Comparison of ENCODE assay signal across 22 cellular contexts in the genomic region with DNA sequence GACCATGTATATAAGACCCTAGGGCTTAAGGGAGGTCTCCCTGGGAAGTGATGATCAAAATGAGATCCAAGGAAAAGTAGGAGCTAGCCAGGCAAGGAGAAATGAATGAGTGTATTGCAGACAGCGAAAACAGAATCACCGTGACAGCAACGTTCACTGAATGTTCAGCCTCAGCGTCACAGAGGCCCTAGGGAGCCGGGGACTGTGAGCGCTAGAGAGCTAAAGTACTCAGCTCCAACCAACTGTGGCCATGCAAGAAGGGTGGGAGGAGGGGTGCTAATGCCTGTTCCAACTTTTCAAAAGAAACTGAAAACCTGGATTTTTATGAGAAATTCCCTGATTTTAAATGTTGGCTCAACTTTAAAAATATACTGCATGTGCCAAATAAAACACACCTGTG.
DNase-seq lines count a peak whose midpoint lies in the region; TF ChIP-seq lines count a peak whose summit lies in the region.
"Had no signal": no experiment of that assay in that cellular context is flagged by ENCODE, and none has a peak within 500 bp of the region (broad histone marks: within the 10 kb centered on the region; RNA-seq: fewer than 3 reads in every experiment).

No MANE protein-coding gene starts in this region.

- H3K27me3 Mint-ChIP-seq in activated CD4-positive, alpha-beta T cell treated with anti-CD3 and anti-CD28 coated beads, Interleukin-2, amount 10 ng/mL, durations not matched to agents 24 days and 14 days: no peaks in the 10 kb centered on the region
- H3K27me3 Mint-ChIP-seq in activated CD4-positive, alpha-beta T cell treated with anti-CD3 and anti-CD28 coated beads, Interleukin-2, amount 10 ng/mL, durations not matched to agents 7 days and 5 days: no peaks in the 10 kb centered on the region
- H3K27me3 Mint-ChIP-seq in endodermal cell (ENCODE audit: insufficient read depth): peaks cover 15% of the 10 kb centered on the region
- H3K27me3 Mint-ChIP-seq: CD4-positive, alpha-beta memory T cell had no signal

- no peak overlapping the region for H3K4me2 ChIP-seq in neural cell (ENCODE audit: low read length)
- H3K4me2 ChIP-seq: PC-9 had no signal

- peak; percentile 47 for DNase-seq in activated CD4-positive, alpha-beta T cell treated with anti-CD3 and anti-CD28 coated beads, Interleukin-2, amount 10 ng/mL, durations not matched to agents 24 days and 14 days
- DNase-seq in activated CD4-positive, alpha-beta T cell treated with anti-CD3 and anti-CD28 coated beads, Interleukin-2, amount 10 ng/mL, durations not matched to agents 7 days and 5 days: no peak
- peak; percentile 67 for DNase-seq in endodermal cell
- DNase-seq in thyroid gland: peak; percentile 85 to 89
- no peak for DNase-seq in GM10266 (ENCODE audit: extremely low spot score)
- no peak for DNase-seq in GF-D8 (lab: John Stamatoyannopoulos, UW)
- no peak for DNase-seq in Ammon's horn (ENCODE audit: low spot score)
- DNase-seq: BE2C; CD4-positive, alpha-beta memory T cell; DMS153; GDM1; GM23248; IMR-90; NCI-H1417; NCI-H187; NCI-H2107; NCI-H2227 treated with DMSO at 0.1 percent for 48 hours; NCI-H524; PC-9; SJCRH30 had no signal

- no peak for TF ChIP-seq RAD21 in neural cell (conservative IDR thresholded peaks at IDR 0.05)

- no peaks in the 10 kb centered on the region for H4K20me1 ChIP-seq in neural cell (ENCODE audit: insufficient read depth)

- H3K9me3 ChIP-seq in endodermal cell (ENCODE audit: control insufficient read depth, low read length): no peaks in the 10 kb centered on the region
- no peaks in the 10 kb centered on the region for H3K9me3 ChIP-seq in neural cell (ENCODE audit: low read length)
- H3K9me3 ChIP-seq in thyroid gland: no peaks in the 10 kb centered on the region
- H3K9me3 ChIP-seq: BE2C, SJCRH30 had no signal

- intact Hi-C loops in activated CD4-positive, alpha-beta T cell treated with anti-CD3 and anti-CD28 coated beads, Interleukin-2, amount 10 ng/mL, durations not matched to agents 24 days and 14 days (cut with micrococcal nuclease): no loop called here
- intact Hi-C loops in thyroid gland (cut with DNase I): no loop called here

- H3K27ac Mint-ChIP-seq in activated CD4-positive, alpha-beta T cell treated with anti-CD3 and anti-CD28 coated beads, Interleukin-2, amount 10 ng/mL, durations not matched to agents 24 days and 14 days: no peak overlapping the region
- H3K27ac Mint-ChIP-seq in activated CD4-positive, alpha-beta T cell treated with anti-CD3 and anti-CD28 coated beads, Interleukin-2, amount 10 ng/mL, durations not matched to agents 7 days and 5 days: no peak overlapping the region
- no peak overlapping the region for H3K27ac Mint-ChIP-seq in endodermal cell

- peaks cover 3% of the 10 kb centered on the region for H3K9me3 Mint-ChIP-seq in activated CD4-positive, alpha-beta T cell treated with anti-CD3 and anti-CD28 coated beads, Interleukin-2, amount 10 ng/mL, durations not matched to agents 24 days and 14 days
- H3K9me3 Mint-ChIP-seq in activated CD4-positive, alpha-beta T cell treated with anti-CD3 and anti-CD28 coated beads, Interleukin-2, amount 10 ng/mL, durations not matched to agents 7 days and 5 days: no peaks in the 10 kb centered on the region
- no peaks in the 10 kb centered on the region for H3K9me3 Mint-ChIP-seq in endodermal cell
- H3K9me3 Mint-ChIP-seq: CD4-positive, alpha-beta memory T cell had no signal

- WGBS in endodermal cell (ENCODE audit: insufficient coverage in 1 of 2, insufficient read length in 1 of 2), 2 experiments: 72 to 73% methylated on average over 6 of the region's 6 CpGs
- 17 to 21% methylated on average over 6 of the region's 6 CpGs for WGBS in thyroid gland, 2 donors

- no peak for TF ChIP-seq POLR2A in thyroid gland (IDR thresholded peaks at IDR 0.05)

- POLR2A ChIA-PET in activated CD4-positive, alpha-beta T cell treated with anti-CD3 and anti-CD28 coated beads, Interleukin-2, amount 10 ng/mL, durations not matched to agents 7 days and 5 days (lab: Charles Lee): no interaction called here

- H3K27me3 ChIP-seq in endodermal cell (ENCODE audit: control insufficient read depth, insufficient read depth, low read length, poor library complexity, severe bottlenecking): peaks cover 15% of the 10 kb centered on the region
- H3K27me3 ChIP-seq in neural cell (ENCODE audit: insufficient read depth, low read depth, low read length): peaks cover 9% of the 10 kb centered on the region
- H3K27me3 ChIP-seq in thyroid gland: no peaks in the 10 kb centered on the region
- H3K27me3 ChIP-seq: SJCRH30 had no signal

- no peaks in the 10 kb centered on the region for H3F3A ChIP-seq in neural cell (ENCODE audit: insufficient read depth, low read length, poor library complexity, severe bottlenecking)

- H3K9ac ChIP-seq in endodermal cell (ENCODE audit: extremely low read depth, low read length, poor library complexity, severe bottlenecking): no peak overlapping the region
- H3K9ac ChIP-seq in neural cell (ENCODE audit: low read length): no peak overlapping the region
- H3K9ac ChIP-seq: GM23248 had no signal

- peaks cover 3% of the 10 kb centered on the region for H3K4me1 ChIP-seq in endodermal cell (ENCODE audit: control insufficient read depth, insufficient read depth, low read length)
- peaks cover 4 to 35% of the 10 kb centered on the region in 2 donors for H3K4me1 ChIP-seq in thyroid gland
- H3K4me1 ChIP-seq: BE2C had no signal

- no peak overlapping the region for H3K4me3 Mint-ChIP-seq in activated CD4-positive, alpha-beta T cell treated with anti-CD3 and anti-CD28 coated beads, Interleukin-2, amount 10 ng/mL, durations not matched to agents 24 days and 14 days
- H3K4me3 Mint-ChIP-seq in activated CD4-positive, alpha-beta T cell treated with anti-CD3 and anti-CD28 coated beads, Interleukin-2, amount 10 ng/mL, durations not matched to agents 7 days and 5 days: no peak overlapping the region
- H3K4me3 Mint-ChIP-seq in endodermal cell: no peak overlapping the region

- CTCF ChIA-PET in activated CD4-positive, alpha-beta T cell treated with anti-CD3 and anti-CD28 coated beads, Interleukin-2, amount 10 ng/mL, durations not matched to agents 7 days and 5 days (lab: Charles Lee): interaction anchor here (2.0 to 2.7 kb wide), 2 partner anchors 13 to 24 kb away, joined by 6 to 9 read pairs; no protein-coding TSS in a partner anchor

- no peaks in the 10 kb centered on the region for H3K36me3 Mint-ChIP-seq in activated CD4-positive, alpha-beta T cell treated with anti-CD3 and anti-CD28 coated beads, Interleukin-2, amount 10 ng/mL, durations not matched to agents 24 days and 14 days (ENCODE audit: low read depth)
- H3K36me3 Mint-ChIP-seq in activated CD4-positive, alpha-beta T cell treated with anti-CD3 and anti-CD28 coated beads, Interleukin-2, amount 10 ng/mL, durations not matched to agents 7 days and 5 days (ENCODE audit: low read depth): no peaks in the 10 kb centered on the region
- no peaks in the 10 kb centered on the region for H3K36me3 Mint-ChIP-seq in endodermal cell (ENCODE audit: low read depth)
- H3K36me3 Mint-ChIP-seq: CD4-positive, alpha-beta memory T cell had no signal

- no peak overlapping the region for H3K27ac ChIP-seq in endodermal cell (ENCODE audit: low read depth, low read length)
- no peak overlapping the region for H3K27ac ChIP-seq in neural cell (ENCODE audit: low read length)
- H3K27ac ChIP-seq in thyroid gland: peak overlapping the region; percentile 56 to 73 (median 58)
- H3K27ac ChIP-seq: 22Rv1, GM23248, PC-9, SJCRH30 had no signal

- H2AFZ ChIP-seq in neural cell (ENCODE audit: low read depth, low read length): no peak overlapping the region
- H2AFZ ChIP-seq: GM23248, PC-9 had no signal

- no peak for TF ChIP-seq EP300 in neural cell (conservative IDR thresholded peaks at IDR 0.05; ENCODE audit: poor library complexity, severe bottlenecking)

- H3K36me3 ChIP-seq in endodermal cell (ENCODE audit: control insufficient read depth, insufficient read depth, low read length) (no peaks in the 10 kb centered on the region), neural cell (ENCODE audit: insufficient read depth, low read length) (no peaks in the 10 kb centered on the region), thyroid gland (no peaks in the 10 kb centered on the region)
- H3K36me3 ChIP-seq: BE2C, SJCRH30 had no signal

- peaks cover 39% of the 10 kb centered on the region for H3K4me1 Mint-ChIP-seq in activated CD4-positive, alpha-beta T cell treated with anti-CD3 and anti-CD28 coated beads, Interleukin-2, amount 10 ng/mL, durations not matched to agents 24 days and 14 days
- peaks cover 45% of the 10 kb centered on the region for H3K4me1 Mint-ChIP-seq in activated CD4-positive, alpha-beta T cell treated with anti-CD3 and anti-CD28 coated beads, Interleukin-2, amount 10 ng/mL, durations not matched to agents 7 days and 5 days
- H3K4me1 Mint-ChIP-seq in endodermal cell: peaks cover 28% of the 10 kb centered on the region

- H3K9me2 ChIP-seq in neural cell (ENCODE audit: insufficient read depth, low read length): no peaks in the 10 kb centered on the region

- TF ChIP-seq CTCF in endodermal cell (conservative IDR thresholded peaks at IDR 0.05) (no peak), neural cell (IDR thresholded peaks at IDR 0.05; ENCODE audit: poor library complexity, severe bottlenecking) (no peak), thyroid gland (IDR thresholded peaks at IDR 0.05) (no peak), GM10266 (IDR thresholded peaks at IDR 0.05; ENCODE audit: control insufficient read depth, insufficient read depth, low read depth, missing control alignments) (no peak)

- H3K79me2 ChIP-seq in neural cell (replicated peaks; ENCODE audit: insufficient read depth, low read length): no peaks in the 10 kb centered on the region

- H3K4me3 ChIP-seq in endodermal cell (ENCODE audit: low read length) (no peak overlapping the region), neural cell (ENCODE audit: low read length) (peak overlapping the region; percentile 31), thyroid gland (replicated peaks in 1 of 3) (no peak overlapping the region)
- H3K4me3 ChIP-seq: GM23248, PC-9, SJCRH30 had no signal

TF ChIP-seq in neural cell, 6 proteins besides CTCF, POLR2A, EP300 and RAD21 (continues in another document):
- TF ChIP-seq POLR2AphosphoS5 (IDR thresholded peaks at IDR 0.05) (no peak), TAF1 (IDR thresholded peaks at IDR 0.05; ENCODE audit: low read depth) (no peak), EZH2 (IDR thresholded peaks at IDR 0.05; ENCODE audit: borderline replicate concordance, insufficient read depth, low read length, poor library complexity, severe bottlenecking) (no peak), MXI1 (conservative IDR thresholded peaks at IDR 0.05; ENCODE audit: poor library complexity, severe bottlenecking) (no peak), SMC3 (conservative IDR thresholded peaks at IDR 0.05; ENCODE audit: poor library complexity) (no peak)

Comparison
In these comparisons a context has a peak if more than half of its experiments do, and no peak if none do; other contexts are left out.
1. DNase-seq: peak in activated CD4-positive, alpha-beta T cell treated with anti-CD3 and anti-CD28 coated beads, Interleukin-2, amount 10 ng/mL, durations not matched to agents 24 days and 14 days (single experiment), endodermal cell (single experiment) and thyroid gland (2 of 2); none in activated CD4-positive, alpha-beta T cell treated with anti-CD3 and anti-CD28 coated beads, Interleukin-2, amount 10 ng/mL, durations not matched to agents 7 days and 5 days (single experiment), GM10266 (single experiment), GF-D8 (single experiment) and Ammon's horn (single experiment).
2. H3K27ac ChIP-seq: peak in thyroid gland (3 of 3); none in endodermal cell (single experiment) and neural cell (single experiment).